In genomic region chrX:1336331-1337143, GRCh38 we compare ENCODE assay signal across 7 cellular contexts. TPM values are rescaled to one million over a fixed set of nuclear protein-coding genes. Genes with fewer than 3 reads are reported as not detected.
A peak's percentile ranks its signal among the peaks of the same experiment; 100 is the strongest.
DNase-seq lines count a peak whose midpoint lies in the region; ATAC-seq and FAIRE-seq lines count a peak whose summit lies in the region.

IL3RA (plus strand) TSS chrX:1336785; CDS start chrX:1341766, 4,981 bp downstream.

- peaks cover 15% of the 10 kb centered on the region for H3K9me3 Mint-ChIP-seq in T-helper 2 cell treated with Interferon-gamma antibody and Interleukin-4, amounts not matched to agents 5 μg/mL and 100 μg/mL, for 36 hours

- peaks cover 49% of the 10 kb centered on the region for H3K36me3 Mint-ChIP-seq in T-helper 2 cell treated with Interferon-gamma antibody and Interleukin-4, amounts not matched to agents 5 μg/mL and 100 μg/mL, for 36 hours (ENCODE audit: low read depth)

- peak within 1 kb of the TSS; percentile 59 for H3K4me2 ChIP-seq in skeletal muscle satellite cell (ENCODE audit: low read length)

- H3K27me3 Mint-ChIP-seq in T-helper 2 cell treated with Interferon-gamma antibody and Interleukin-4, amounts not matched to agents 5 μg/mL and 100 μg/mL, for 36 hours (ENCODE audit: low read depth), result no peaks in the 10 kb centered on the region

- DNase-seq in GM18507 (ENCODE audit: extremely low spot score, insufficient read length, low read depth) (no peak), left cardiac atrium (no peak), NCI-H1092 treated with DMSO at 0.1 percent for 48 hours (lab: John Stamatoyannopoulos, UW) (no peak)
- peak; percentile 27 for DNase-seq in T-helper 2 cell treated with Interferon-gamma antibody and Interleukin-4, amounts not matched to agents 5 μg/mL and 100 μg/mL, for 36 hours (ENCODE audit: low spot score)

- no peak within 1 kb of the TSS for H3K9ac ChIP-seq in skeletal muscle satellite cell (ENCODE audit: low read depth, low read length)

- peak within 1 kb of the TSS; percentile 55 for H3K4me3 ChIP-seq in skeletal muscle satellite cell (ENCODE audit: low read length)

- no peaks in the 10 kb centered on the region for H3K4me1 ChIP-seq in skeletal muscle satellite cell (ENCODE audit: control insufficient read depth, insufficient read depth, low read length)

- peaks cover 25% of the 10 kb centered on the region for H3K4me1 Mint-ChIP-seq in T-helper 2 cell treated with Interferon-gamma antibody and Interleukin-4, amounts not matched to agents 5 μg/mL and 100 μg/mL, for 36 hours (ENCODE audit: low read depth)

- H3K27ac Mint-ChIP-seq in T-helper 2 cell treated with Interferon-gamma antibody and Interleukin-4, amounts not matched to agents 5 μg/mL and 100 μg/mL, for 36 hours, result peak within 1 kb of the TSS; percentile 94

- ATAC-seq in HG02798 (IDR thresholded peaks at IDR 0.05; ENCODE audit: poor library complexity, unreplicated experiment), result peak; percentile 64
- ATAC-seq in left cardiac atrium, result peak; percentile 76 to 83
- ATAC-seq in HG03520 (IDR thresholded peaks at IDR 0.05; ENCODE audit: unreplicated experiment), result no peak

- FAIRE-seq in GM18507 (lab: Jason Lieb, UNC), result peak; percentile 57

- intact Hi-C loops in left cardiac atrium (cut with DNase I), result no loop called here

- H3K4me3 Mint-ChIP-seq in T-helper 2 cell treated with Interferon-gamma antibody and Interleukin-4, amounts not matched to agents 5 μg/mL and 100 μg/mL, for 36 hours, result peak within 1 kb of the TSS; percentile 94

- H3K27me3 ChIP-seq in skeletal muscle satellite cell (ENCODE audit: control insufficient read depth, insufficient read depth, low read length), result no peaks in the 10 kb centered on the region

- H3K36me3 ChIP-seq in skeletal muscle satellite cell (ENCODE audit: insufficient read depth, low read length), result no peaks in the 10 kb centered on the region

- peaks cover 4% of the 10 kb centered on the region for H3K9me3 ChIP-seq in skeletal muscle satellite cell (replicated peaks; ENCODE audit: low read length)

RNA-seq across cellular contexts. Expression of gene IL3RA, which starts in this region (rescaled TPM):
- total RNA-seq in left cardiac atrium, result 1 to 10 TPM; 8.0 to 9.9 TPM
- not detected in 2 replicates for total RNA-seq in skeletal muscle satellite cell (2012; rRNA removed)
